Comparison of ENCODE assay signal across 8 cellular contexts in genomic region chr9:120931278-120932085, GRCh38. TPM values are rescaled to one million over a fixed set of nuclear protein-coding genes. Genes with fewer than 3 reads are reported as not detected.
DNase-seq lines count a peak whose midpoint lies in the region; ATAC-seq and TF ChIP-seq lines count a peak whose summit lies in the region.

No MANE protein-coding gene starts in this region.

- peak in 2 of 5 donors; percentile 45 to 47 for DNase-seq in heart left ventricle
- no peak for DNase-seq in left cardiac atrium
- DNase-seq in NOMO-1 treated with DMSO at 0.1 percent for 48 hours (lab: John Stamatoyannopoulos, UW; ENCODE audit: unreplicated experiment) = peak; percentile 59
- peak; percentile 69 for DNase-seq in activated naive CD4-positive, alpha-beta T cell treated with anti-CD3 and anti-CD28 coated beads, Interleukin-2, amount 10 ng/mL, durations not matched to agents 7 days and 5 days
- peak; percentile 14 for DNase-seq in islet precursor cell
- peak; percentile 22 for DNase-seq in stomach
- no peak for DNase-seq in HuH-7 (ENCODE audit: low spot score)

- peaks cover 10% of the 10 kb centered on the region for H3K36me3 Mint-ChIP-seq in activated naive CD4-positive, alpha-beta T cell treated with anti-CD3 and anti-CD28 coated beads, Interleukin-2, amount 10 ng/mL, durations not matched to agents 7 days and 5 days

- peak overlapping the region; percentile 66 for H3K4me3 Mint-ChIP-seq in activated naive CD4-positive, alpha-beta T cell treated with anti-CD3 and anti-CD28 coated beads, Interleukin-2, amount 10 ng/mL, durations not matched to agents 7 days and 5 days

- TF ChIP-seq CTCF in heart left ventricle (IDR thresholded peaks at IDR 0.05) (no peak), stomach (IDR thresholded peaks at IDR 0.05) (no peak)

- H3K9me3 Mint-ChIP-seq in activated naive CD4-positive, alpha-beta T cell treated with anti-CD3 and anti-CD28 coated beads, Interleukin-2, amount 10 ng/mL, durations not matched to agents 7 days and 5 days = no peaks in the 10 kb centered on the region

- TF ChIP-seq EP300 in stomach (IDR thresholded peaks at IDR 0.05) = no peak

- TF ChIP-seq POLR2A in heart left ventricle (IDR thresholded peaks at IDR 0.05) = no peak
- TF ChIP-seq POLR2A in stomach (IDR thresholded peaks at IDR 0.05) = no peak

- H3K4me1 ChIP-seq in heart left ventricle (peaks cover 5 to 95% (median 55%) of the 10 kb centered on the region in 12 donors), stomach (peaks cover 49 to 93% (median 64%) of the 10 kb centered on the region in 4 donors)

- CTCF ChIA-PET in activated naive CD4-positive, alpha-beta T cell treated with anti-CD3 and anti-CD28 coated beads, Interleukin-2, amount 10 ng/mL, durations not matched to agents 7 days and 5 days (lab: Charles Lee) = interaction anchor here (0.8 to 1.2 kb wide), 5 partner anchors 15 to 59 kb away, joined by 3 to 5 read pairs (median 4); no protein-coding TSS in a partner anchor

- H3K9me3 ChIP-seq in heart left ventricle = no peaks in the 10 kb centered on the region
- no peaks in the 10 kb centered on the region for H3K9me3 ChIP-seq in stomach

- H3K27me3 Mint-ChIP-seq in activated naive CD4-positive, alpha-beta T cell treated with anti-CD3 and anti-CD28 coated beads, Interleukin-2, amount 10 ng/mL, durations not matched to agents 7 days and 5 days = no peaks in the 10 kb centered on the region

- H3K4me1 Mint-ChIP-seq in activated naive CD4-positive, alpha-beta T cell treated with anti-CD3 and anti-CD28 coated beads, Interleukin-2, amount 10 ng/mL, durations not matched to agents 7 days and 5 days = peaks cover 89% of the 10 kb centered on the region

- ATAC-seq in heart left ventricle (peak in 3 of 4 donors; percentile 15 to 61 (median 19)), left cardiac atrium (no peak), HG02759 (IDR thresholded peaks at IDR 0.05; ENCODE audit: unreplicated experiment) (peak; percentile 49)

- intact Hi-C loops in heart left ventricle (cut with DNase I) (loop anchor here in 3 of 10 donors (5.0 to 10.0 kb wide), 2 partner anchors 54 to 87 kb away; partner anchors contain the start of genes PSMD5 (in 2 of the 3) and PHF19 (in 1 of the 3)), left cardiac atrium (cut with DNase I) (loop anchor here (5.0 to 10.0 kb wide), 4 partner anchors 54 to 307 kb away; partner anchors contain the start of genes FBXW2 (in 2 of the 2) and PHF19 (in 1 of the 2)), stomach (cut with DNase I; ENCODE audit: low total_unique reads) (loop anchor here (10.0 kb wide), 1 partner anchor 177 kb away; no protein-coding TSS in a partner anchor)

- H3K36me3 ChIP-seq in heart left ventricle (no peaks in the 10 kb centered on the region), stomach (no peaks in the 10 kb centered on the region)

- H3K27me3 ChIP-seq in heart left ventricle (no peaks in the 10 kb centered on the region), stomach (no peaks in the 10 kb centered on the region)

- WGBS in heart left ventricle, 4 donors = 25 to 46% (median 35%) methylated on average over 3 of the region's 3 CpGs
- WGBS in stomach, 5 donors = 34 to 74% (median 42%) methylated on average over 3 of the region's 3 CpGs

- H3K4me3 ChIP-seq in heart left ventricle (peak overlapping the region in 1 of 12 donors; percentile 13), stomach (no peak overlapping the region)

- peak overlapping the region; percentile 99 for H3K27ac Mint-ChIP-seq in activated naive CD4-positive, alpha-beta T cell treated with anti-CD3 and anti-CD28 coated beads, Interleukin-2, amount 10 ng/mL, durations not matched to agents 7 days and 5 days

- peak overlapping the region; percentile 59 to 98 (median 80) for H3K27ac ChIP-seq in heart left ventricle
- peak overlapping the region; percentile 67 to 97 (median 92) for H3K27ac ChIP-seq in stomach

RNA-seq across cellular contexts. Expression of gene TRAF1, which starts 4.9 kb away (rescaled TPM):
- total RNA-seq in heart left ventricle (1 to 10 TPM in 7 of 9 donors, under 1 TPM in 2; 0.93 to 7.8 (median 1.8) TPM), left cardiac atrium (1 to 10 TPM; 3.3 to 3.7 TPM), stomach (10 to 100 TPM in 1 of 5 donors, 1 to 10 TPM in 3, under 1 TPM in 1; 0.58 to 10.3 (median 2.8) TPM)
- polyA plus RNA-seq in heart left ventricle (1 to 10 TPM; 1.7 to 2.4 TPM), stomach (1 to 10 TPM; 2.3 to 6.8 (median 3.7) TPM)

RNA-seq across cellular contexts. Expression of gene PHF19, which starts 54.5 kb away (rescaled TPM):
- total RNA-seq in heart left ventricle = 10 to 100 TPM in 8 of 9 donors, 1 to 10 TPM in 1; 9.6 to 28.0 (median 12.5) TPM
- polyA plus RNA-seq in heart left ventricle = 10 to 100 TPM; 11.0 to 15.4 TPM
- total RNA-seq in left cardiac atrium = 10 to 100 TPM; 16.8 to 18.5 TPM
- total RNA-seq in stomach = 100 to 1,000 TPM in 1 of 5 donors, 10 to 100 TPM in 4; 13.3 to 251 (median 26.8) TPM
- 10 to 100 TPM; 10.7 to 28.3 (median 27.6) TPM for polyA plus RNA-seq in stomach

Comparison
In these comparisons a context has a peak if more than half of its experiments do, and no peak if none do; other contexts are left out.
1. ATAC-seq: peak in heart left ventricle (3 of 4) and HG02759 (single experiment); none in left cardiac atrium (0 of 2).
2. DNase-seq: peak in NOMO-1 treated with DMSO at 0.1 percent for 48 hours (single experiment), activated naive CD4-positive, alpha-beta T cell treated with anti-CD3 and anti-CD28 coated beads, Interleukin-2, amount 10 ng/mL, durations not matched to agents 7 days and 5 days (single experiment), islet precursor cell (single experiment) and stomach (single experiment); none in left cardiac atrium (single experiment) and HuH-7 (single experiment).